Comparison of ENCODE assay signal across 17 cellular contexts in the genomic region with DNA sequence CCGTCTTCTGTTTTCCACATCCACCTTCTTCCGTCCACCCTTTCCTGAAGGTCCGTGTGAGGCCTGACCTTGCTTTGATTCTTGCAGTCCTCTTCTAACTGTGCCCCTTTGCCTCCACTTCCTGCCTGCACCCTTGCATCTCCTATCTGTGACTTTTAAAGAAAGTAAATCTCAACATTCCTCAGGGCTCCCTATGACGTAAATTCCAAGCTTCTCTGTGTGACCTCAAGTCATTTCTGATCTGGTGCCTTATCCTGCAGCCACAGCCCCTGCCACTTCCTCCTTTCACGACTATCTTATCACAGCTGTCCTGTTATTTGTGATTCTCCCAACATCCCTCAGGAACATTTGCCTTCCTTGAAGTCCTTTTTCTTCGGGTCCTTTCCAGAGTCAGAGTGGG.
"Had no signal": no experiment of that assay in that cellular context is flagged by ENCODE, and none has a peak within 500 bp of the region (broad histone marks: within the 10 kb centered on the region; RNA-seq: fewer than 3 reads in every experiment).

No MANE protein-coding gene starts in this region.

- H3K4me1 ChIP-seq: gastroesophageal sphincter, sigmoid colon, upper lobe of right lung had no signal

- H3K27ac Mint-ChIP-seq: activated CD4-positive, alpha-beta memory T cell treated with anti-CD3 and anti-CD28 coated beads, Interleukin-2, amount 10 ng/mL, durations not matched to agents 7 days and 5 days; activated naive CD4-positive, alpha-beta T cell treated with anti-CD3 and anti-CD28 coated beads for 36 hours; activated naive CD8-positive, alpha-beta T cell treated with anti-CD3 and anti-CD28 coated beads, Interleukin-2, amount 50 U/mL, for 24 hours; naive thymus-derived CD4-positive, alpha-beta T cell; stimulated activated naive B cell treated with anti-CD40 and anti-IgM and Interleukin-4, amounts not matched to agents 10 μg/mL and 1 μg/mL and 100 μg/mL, for 72 hours had no signal

- H3K9me3 ChIP-seq: gastroesophageal sphincter, left ventricle myocardium inferior, ovary, sigmoid colon, thoracic aorta, upper lobe of right lung had no signal

- H3K36me3 Mint-ChIP-seq: naive thymus-derived CD4-positive, alpha-beta T cell; stimulated activated naive B cell treated with anti-CD40 and anti-IgM and Interleukin-4, amounts not matched to agents 10 μg/mL and 1 μg/mL and 100 μg/mL, for 72 hours had no signal

- H3K4me3 Mint-ChIP-seq: activated CD4-positive, alpha-beta memory T cell treated with anti-CD3 and anti-CD28 coated beads, Interleukin-2, amount 10 ng/mL, durations not matched to agents 7 days and 5 days; activated naive CD4-positive, alpha-beta T cell treated with anti-CD3 and anti-CD28 coated beads for 36 hours; activated naive CD8-positive, alpha-beta T cell treated with anti-CD3 and anti-CD28 coated beads, Interleukin-2, amount 50 U/mL, for 24 hours; activated T-cell treated with anti-CD3 and anti-CD28 coated beads, Interleukin-2, amount 50 U/mL, for 4 hours; naive thymus-derived CD4-positive, alpha-beta T cell; stimulated activated naive B cell treated with anti-CD40 and anti-IgM and Interleukin-4, amounts not matched to agents 10 μg/mL and 1 μg/mL and 100 μg/mL, for 72 hours had no signal

- H3K4me1 Mint-ChIP-seq: activated CD4-positive, alpha-beta memory T cell treated with anti-CD3 and anti-CD28 coated beads, Interleukin-2, amount 10 ng/mL, durations not matched to agents 7 days and 5 days; activated naive CD8-positive, alpha-beta T cell treated with anti-CD3 and anti-CD28 coated beads, Interleukin-2, amount 50 U/mL, for 24 hours; naive thymus-derived CD4-positive, alpha-beta T cell; stimulated activated naive B cell treated with anti-CD40 and anti-IgM and Interleukin-4, amounts not matched to agents 10 μg/mL and 1 μg/mL and 100 μg/mL, for 72 hours had no signal

- H3K27me3 Mint-ChIP-seq: activated CD4-positive, alpha-beta memory T cell treated with anti-CD3 and anti-CD28 coated beads, Interleukin-2, amount 10 ng/mL, durations not matched to agents 7 days and 5 days; activated naive CD8-positive, alpha-beta T cell treated with anti-CD3 and anti-CD28 coated beads, Interleukin-2, amount 50 U/mL, for 24 hours had no signal

- DNase-seq: activated CD4-positive, alpha-beta memory T cell treated with anti-CD3 and anti-CD28 coated beads, Interleukin-2, amount 10 ng/mL, durations not matched to agents 7 days and 5 days; activated CD4-positive, alpha-beta T cell treated with anti-CD3 and anti-CD28 coated beads for 48 hours; activated CD4-positive, CD25-positive, alpha-beta regulatory T cell; activated naive CD4-positive, alpha-beta T cell treated with anti-CD3 and anti-CD28 coated beads for 36 hours; activated naive CD8-positive, alpha-beta T cell treated with anti-CD3 and anti-CD28 coated beads, Interleukin-2, amount 50 U/mL, for 24 hours; activated T-cell treated with anti-CD3 and anti-CD28 coated beads, Interleukin-2, amount 50 U/mL, for 4 hours; anterior cingulate cortex; left ventricle myocardium inferior; naive thymus-derived CD4-positive, alpha-beta T cell; ovary; sigmoid colon; stimulated activated naive B cell treated with anti-CD40 and anti-IgM and Interleukin-4, amounts not matched to agents 10 μg/mL and 1 μg/mL and 100 μg/mL, for 72 hours; upper lobe of right lung had no signal

- H3K27me3 ChIP-seq: gastroesophageal sphincter, hepatocyte, ovary, sigmoid colon, upper lobe of right lung had no signal

- H3K27ac ChIP-seq: coronary artery, gastroesophageal sphincter, hepatocyte, left ventricle myocardium inferior, ovary, sigmoid colon, thoracic aorta, upper lobe of right lung had no signal

- H3K4me3 ChIP-seq: coronary artery, gastroesophageal sphincter, hepatocyte, left ventricle myocardium inferior, ovary, sigmoid colon, thoracic aorta, upper lobe of right lung had no signal

- H3K36me3 ChIP-seq: gastroesophageal sphincter, left ventricle myocardium inferior, ovary, sigmoid colon, thoracic aorta, upper lobe of right lung had no signal

- H3K9me3 Mint-ChIP-seq: activated T-cell treated with anti-CD3 and anti-CD28 coated beads, Interleukin-2, amount 50 U/mL, for 4 hours had no signal
